ENCODE assay signal across 18 cellular contexts in the genomic region with DNA sequence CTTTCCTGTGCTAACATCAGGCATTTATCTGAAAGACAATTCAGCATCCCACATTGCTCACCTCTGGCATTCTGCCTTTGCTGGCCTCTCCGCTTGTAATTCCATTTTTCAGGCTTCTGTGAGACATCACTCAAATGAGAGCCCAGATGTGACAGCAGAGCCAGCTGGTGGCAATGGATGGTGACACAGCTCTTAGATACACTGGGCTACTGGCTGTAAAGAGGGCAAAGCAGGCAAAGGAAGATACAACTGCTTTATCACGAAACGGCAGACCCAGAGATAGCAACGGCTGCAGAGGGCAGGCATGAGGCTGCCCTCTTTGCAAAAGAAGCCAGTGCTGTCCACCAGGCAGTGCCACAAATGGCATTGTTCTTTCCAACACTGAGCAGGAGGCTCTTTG.
A peak's percentile ranks its signal among the peaks of the same experiment; 100 is the strongest.
DNase-seq lines count a peak whose midpoint lies in the region; ATAC-seq, FAIRE-seq and TF ChIP-seq lines count a peak whose summit lies in the region.
"Had no signal": no experiment of that assay in that cellular context is flagged by ENCODE, and none has a peak within 500 bp of the region (broad histone marks: within the 10 kb centered on the region; RNA-seq: fewer than 3 reads in every experiment).

No MANE protein-coding gene starts in this region.

- FAIRE-seq in HepG2 (lab: Jason Lieb, UNC) (no peak), kidney (lab: Jason Lieb, UNC) (no peak)
- FAIRE-seq: endometrium had no signal

- TF ChIP-seq EP300 in HepG2 (IDR thresholded peaks at IDR 0.05; ENCODE audit: low read depth in 2 of 2, low read length in 2 of 2) = no peak
- TF ChIP-seq EP300 in HepG2 (CRISPR knock-in tag; IDR thresholded peaks at IDR 0.05; ENCODE audit: borderline replicate concordance) = no peak
- peak in 1 of 2 experiments; percentile 94; a peak in 2 of 4 replicates for TF ChIP-seq EP300 in SK-N-SH (IDR thresholded peaks at IDR 0.05; ENCODE audit: borderline replicate concordance in 1 of 2, low read depth in 1 of 2, low read length in 1 of 2)

- TF ChIP-seq CTCF in HepG2 (CRISPR knock-in tag; IDR thresholded peaks at IDR 0.05) (peak; percentile 62), right lobe of liver (IDR thresholded peaks at IDR 0.05) (no peak), SK-N-SH (IDR thresholded peaks at IDR 0.05) (no peak), kidney (IDR thresholded peaks at IDR 0.05; ENCODE audit: borderline replicate concordance, extremely low read depth, insufficient read depth) (no peak)

- no peak overlapping the region for H3K4me3 ChIP-seq in HepG2 (replicated peaks in 1 of 3; ENCODE audit: insufficient read depth in 1 of 3, low read depth in 2 of 3, low read length in 3 of 3)
- no peak overlapping the region for H3K4me3 ChIP-seq in right lobe of liver
- peak overlapping the region; percentile 15 to 35; a peak in 3 of 4 replicates for H3K4me3 ChIP-seq in SK-N-SH (ENCODE audit: low read depth in 2 of 2, low read length in 1 of 2)
- H3K4me3 ChIP-seq in kidney (ENCODE audit: low read length in 2 of 2) = no peak overlapping the region
- H3K4me3 ChIP-seq: ascending aorta, Peyer's patch, transverse colon had no signal

- no TSS peak for BruUV-seq in HepG2 (replicated peaks; lab: Mats Ljungman, UMichigan)

- 18% methylated on average over 4 of the region's 4 CpGs for WGBS in HepG2 (ENCODE audit: low lambda C conversion rate)
- WGBS in right lobe of liver (ENCODE audit: insufficient coverage, low coverage, low lambda C conversion rate, missing lambda C conversion rate) = 59% methylated on average over 4 of the region's 4 CpGs
- WGBS in SK-N-SH (ENCODE audit: low lambda C conversion rate) = 8% methylated on average over 4 of the region's 4 CpGs

- intact Hi-C loops in HepG2 (cut with micrococcal nuclease; ENCODE audit: unreplicated experiment) = loop anchor here (1.0 to 2.0 kb wide), 2 partner anchors 233 to 534 kb away; no protein-coding TSS in a partner anchor
- intact Hi-C loops in right lobe of liver (cut with DNase I) = no loop called here
- intact Hi-C loops in kidney (cut with DNase I) = no loop called here

- peaks cover 6% of the 10 kb centered on the region; the same call in 1 of the 2 replicates for H3K9me3 ChIP-seq in HepG2 (ENCODE audit: low read length)
- no peaks in the 10 kb centered on the region for H3K9me3 ChIP-seq in right lobe of liver
- H3K9me3 ChIP-seq in SK-N-SH = no peaks in the 10 kb centered on the region
- H3K9me3 ChIP-seq in kidney (ENCODE audit: control insufficient read depth in 1 of 2, low read length in 2 of 2) = peaks cover 0 to 14% of the 10 kb centered on the region in 2 donors
- H3K9me3 ChIP-seq: transverse colon had no signal

- in situ Hi-C loops in HepG2 (cut with HindIII; ENCODE audit: extremely low pct_ligation_motif_present, low pct_unique_long_range_greater_than_20kb) = loop anchor here (10.0 kb wide), 1 partner anchor 231 kb away; no protein-coding TSS in a partner anchor

- H3K4me2 ChIP-seq in HepG2 (ENCODE audit: low read depth, low read length) (no peak overlapping the region), SK-N-SH (peak overlapping the region; percentile 70)

- peak; percentile 61 for ATAC-seq in HepG2
- no peak for ATAC-seq in right lobe of liver
- no peak for ATAC-seq in HG03097 (IDR thresholded peaks at IDR 0.05; ENCODE audit: low FRiP score, unreplicated experiment)

- H3K36me3 ChIP-seq in HepG2 (replicated peaks in 1 of 2; ENCODE audit: control insufficient read depth in 1 of 2, insufficient read depth in 2 of 2, low read length in 2 of 2) (no peaks in the 10 kb centered on the region), right lobe of liver (no peaks in the 10 kb centered on the region), SK-N-SH (replicated peaks in 1 of 2; ENCODE audit: control insufficient read depth in 1 of 2, insufficient read depth in 2 of 2, low read length in 1 of 2) (no peaks in the 10 kb centered on the region), kidney (ENCODE audit: control insufficient read depth in 1 of 2, insufficient read depth in 2 of 2, low read length in 2 of 2) (no peaks in the 10 kb centered on the region)
- H3K36me3 ChIP-seq: ascending aorta, Peyer's patch, transverse colon had no signal

- H3K9ac ChIP-seq in HepG2 (ENCODE audit: insufficient read depth, low read depth, low read length) = no peak overlapping the region
- no peak overlapping the region for H3K9ac ChIP-seq in SK-N-SH
- no peak overlapping the region for H3K9ac ChIP-seq in kidney (ENCODE audit: low read length in 2 of 2)

- no peaks in the 10 kb centered on the region for H3F3A ChIP-seq in SK-N-SH (replicated peaks; ENCODE audit: insufficient read depth)

- no peaks in the 10 kb centered on the region for H3K9me2 ChIP-seq in SK-N-SH

- no peak for TF ChIP-seq RAD21 in HepG2 (CRISPR knock-in tag; IDR thresholded peaks at IDR 0.05)
- TF ChIP-seq RAD21 in SK-N-SH (IDR thresholded peaks at IDR 0.05; ENCODE audit: low read length) = peak; percentile 80

- no peak overlapping the region for H3K27ac ChIP-seq in HepG2 (ENCODE audit: extremely low read length, insufficient read depth, low read length)
- H3K27ac ChIP-seq in right lobe of liver = no peak overlapping the region
- H3K27ac ChIP-seq in SK-N-SH (ENCODE audit: low read depth in 2 of 2, low read length in 1 of 2) = peak overlapping the region in 1 of 2 experiments; percentile 92; a peak in 2 of 4 replicates
- no peak overlapping the region for H3K27ac ChIP-seq in kidney (ENCODE audit: low read depth in 2 of 2, low read length in 2 of 2)
- H3K27ac ChIP-seq: ascending aorta, Peyer's patch, transverse colon had no signal

- H4K20me1 ChIP-seq in HepG2 (ENCODE audit: insufficient read depth, low read length) (no peaks in the 10 kb centered on the region), SK-N-SH (ENCODE audit: insufficient read depth) (no peaks in the 10 kb centered on the region)

- DNase-seq in HepG2 (ENCODE audit: low spot score) = peak; percentile 22
- DNase-seq in right lobe of liver = no peak
- DNase-seq in SK-N-SH = peak; percentile 77
- DNase-seq in midbrain (lab: John Stamatoyannopoulos, UW) = peak; percentile 14
- no peak for DNase-seq in NCI-H526 treated with DMSO at 0.1 percent for 48 hours (lab: John Stamatoyannopoulos, UW)
- no peak for DNase-seq in kidney
- no peak for DNase-seq in effector CD4-positive, alpha-beta T cell
- DNase-seq: activated naive CD4-positive, alpha-beta T cell treated with Interleukin-2 at 50 U/mL for 16 hours; activated T-cell treated with anti-CD3 and anti-CD28 coated beads, Interleukin-2, amount 50 U/mL, for 1 hour; H9; NCI-H2029 treated with DMSO at 0.1 percent for 48 hours; Peyer's patch; stimulated activated CD4-positive, alpha-beta T cell treated with anti-CD3 and anti-CD28 coated beads, Interleukin-15, amount 100 ng/mL, for 24 hours; stimulated activated naive CD4-positive, alpha-beta T cell; transverse colon had no signal

- H3K4me1 ChIP-seq in HepG2 (ENCODE audit: insufficient read depth, low read length) (0 out of 2 replicates have a peak, but pooled peaks cover 4% of the 10 kb centered on the region), right lobe of liver (no peaks in the 10 kb centered on the region), SK-N-SH (ENCODE audit: control insufficient read depth in 1 of 2, insufficient read depth in 2 of 2, low read depth in 1 of 2, low read length in 1 of 2) (peaks cover 0 to 28% of the 10 kb centered on the region in 2 experiments; a peak in 2 of 4 replicates), kidney (ENCODE audit: control insufficient read depth in 1 of 2, insufficient read depth in 1 of 2, low read depth in 1 of 2, low read length in 2 of 2) (no peaks in the 10 kb centered on the region)
- H3K4me1 ChIP-seq: ascending aorta, Peyer's patch, transverse colon had no signal

- POLR2A ChIA-PET in HepG2 (lab: Yijun Ruan, JAX) = no interaction called here
- POLR2A ChIA-PET in SK-N-SH (lab: Yijun Ruan, JAX) = no interaction called here

- TF ChIP-seq POLR2A in HepG2 (IDR thresholded peaks at IDR 0.05; ENCODE audit: insufficient read depth in 1 of 2, low read depth in 2 of 2, low read length in 2 of 2) = no peak
- no peak for TF ChIP-seq POLR2A in right lobe of liver (IDR thresholded peaks at IDR 0.05)

- CTCF ChIA-PET in HepG2 (lab: Yijun Ruan, JAX; ENCODE audit: low intra/inter-chr PET ratio, low total read pairs) = no interaction called here
- CTCF ChIA-PET in SK-N-SH (lab: Yijun Ruan, JAX) = interaction anchor here (0.8 to 1.9 kb wide), 7 partner anchors 18 to 1906 kb away, joined by 3 to 6 read pairs (median 4); partner anchors contain the start of gene FLRT3

- H3K27me3 ChIP-seq in HepG2 (ENCODE audit: control insufficient read depth in 1 of 2, insufficient read depth in 2 of 2, low read length in 2 of 2) (no peaks in the 10 kb centered on the region), right lobe of liver (no peaks in the 10 kb centered on the region), SK-N-SH (ENCODE audit: insufficient read depth) (no peaks in the 10 kb centered on the region)
- H3K27me3 ChIP-seq: ascending aorta, Peyer's patch, transverse colon had no signal

- H3K79me2 ChIP-seq in HepG2 (ENCODE audit: insufficient read depth, low read length) (no peaks in the 10 kb centered on the region), SK-N-SH (ENCODE audit: insufficient read depth) (no peaks in the 10 kb centered on the region)

- H2AFZ ChIP-seq in HepG2 (ENCODE audit: low read length) (no peak overlapping the region), SK-N-SH (ENCODE audit: low read depth) (no peak overlapping the region)

TF ChIP-seq in HepG2, 621 proteins besides CTCF, POLR2A, EP300 and RAD21:
- TF ChIP-seq EED (CRISPR knock-in tag; IDR thresholded peaks at IDR 0.05) = no peak
- peak; percentile 70 for TF ChIP-seq STAG1 (CRISPR knock-in tag; IDR thresholded peaks at IDR 0.05)
- no peak for TF ChIP-seq SRSF9 (IDR thresholded peaks at IDR 0.05; ENCODE audit: borderline replicate concordance, insufficient read depth, low read depth, low read length, poor library complexity, severe bottlenecking)
- no peak for TF ChIP-seq SMAD9 (CRISPR knock-in tag; IDR thresholded peaks at IDR 0.05)
- no peak for TF ChIP-seq MIXL1 (CRISPR knock-in tag; IDR thresholded peaks at IDR 0.05)
- TF ChIP-seq ATRX (CRISPR knock-in tag; IDR thresholded peaks at IDR 0.05; ENCODE audit: borderline replicate concordance) = no peak

TF ChIP-seq in SK-N-SH, 30 proteins besides CTCF, POLR2A, EP300 and RAD21 (continues in another document):
- no peak for TF ChIP-seq ZBTB33 (IDR thresholded peaks at IDR 0.05; ENCODE audit: borderline replicate concordance, low read depth)

Comparison
In these comparisons a context has a peak if more than half of its experiments do, and no peak if none do; other contexts are left out.
1. DNase-seq: peak in HepG2 (single experiment), SK-N-SH (single experiment) and midbrain (single experiment); none in right lobe of liver (0 of 3), NCI-H526 treated with DMSO at 0.1 percent for 48 hours (single experiment), kidney (single experiment) and effector CD4-positive, alpha-beta T cell (single experiment).
2. H3K4me3 ChIP-seq: peak in SK-N-SH (2 of 2); none in HepG2 (0 of 3), right lobe of liver (0 of 3) and kidney (0 of 2).
3. Of the 25 proteins assayed by ChIP-seq in both HepG2 and SK-N-SH: peak only in HepG2: CTCF; only in SK-N-SH: CHD2, FOXJ3, MXI1, PBX3, RAD21, SMC3 and 1 more; in both: none; in neither: 16; mixed calls (peak in some experiments, not most) for 1.